In genomic region chr15:53675832-53676231, GRCh38 we compare ENCODE assay signal across 22 cellular contexts.
DNase-seq lines count a peak whose midpoint lies in the region; TF ChIP-seq lines count a peak whose summit lies in the region.
"Had no signal": no experiment of that assay in that cellular context is flagged by ENCODE, and none has a peak within 500 bp of the region (broad histone marks: within the 10 kb centered on the region; RNA-seq: fewer than 3 reads in every experiment).

No MANE protein-coding gene starts in this region.

- peaks cover 0 to 9% (median 3%) of the 10 kb centered on the region in 7 donors for H3K9me3 Mint-ChIP-seq in CD14-positive monocyte
- H3K9me3 Mint-ChIP-seq: GM23338 had no signal

- H3K36me3 Mint-ChIP-seq in CD14-positive monocyte = no peaks in the 10 kb centered on the region
- H3K36me3 Mint-ChIP-seq: CD4-positive, CD25-positive, alpha-beta regulatory T cell; IgD-negative memory B cell had no signal

- DNase-seq in NCI-H345 (lab: John Stamatoyannopoulos, UW) = peak; percentile 7
- no peak for DNase-seq in NCI-H345 treated with DMSO at 0.1 percent for 48 hours (lab: John Stamatoyannopoulos, UW; ENCODE audit: unreplicated experiment)
- peak; percentile 48 for DNase-seq in DMS153 treated with DMSO at 0.1 percent for 48 hours (lab: John Stamatoyannopoulos, UW; ENCODE audit: unreplicated experiment)
- DNase-seq in NCI-H69 (lab: John Stamatoyannopoulos, UW) = peak; percentile 68
- DNase-seq in CD14-positive monocyte (ENCODE audit: low spot score) = no peak
- DNase-seq in iPS-NIHi11 (ENCODE audit: low spot score) = no peak
- no peak for DNase-seq in cortex of kidney (lab: John Stamatoyannopoulos, UW)
- DNase-seq: CD4-positive, CD25-positive, alpha-beta regulatory T cell; COR-L47; DMS 273 treated with DMSO at 0.1 percent for 48 hours; GDM1; MV-4-11; NCI-H1105 treated with DMSO at 0.1 percent for 48 hours; NCI-H1694; NCI-H2081; NCI-H446; NCI-H748 treated with DMSO at 0.1 percent for 48 hours; SIG-M5; SK-N-SH had no signal

- H3K4me1 Mint-ChIP-seq in CD14-positive monocyte = no peaks in the 10 kb centered on the region
- H3K4me1 Mint-ChIP-seq: B cell; CD4-positive, CD25-positive, alpha-beta regulatory T cell had no signal

- no peak overlapping the region for H3K27ac Mint-ChIP-seq in CD14-positive monocyte
- H3K27ac Mint-ChIP-seq: B cell; CD4-positive, CD25-positive, alpha-beta regulatory T cell; GM23338; IgD-negative memory B cell had no signal

- no peak overlapping the region for H3K4me3 Mint-ChIP-seq in CD14-positive monocyte
- H3K4me3 Mint-ChIP-seq: B cell; CD4-positive, CD25-positive, alpha-beta regulatory T cell; GM23338; IgD-negative memory B cell had no signal

- intact Hi-C loops in CD14-positive monocyte (cut with micrococcal nuclease) = no loop called here

- TF ChIP-seq CTCF in CD14-positive monocyte (IDR thresholded peaks at IDR 0.05) = no peak

- H3K27me3 Mint-ChIP-seq in CD14-positive monocyte (ENCODE audit: low read depth in 3 of 3) = peaks cover 0 to 2% (median 1%) of the 10 kb centered on the region in 3 donors
- H3K27me3 Mint-ChIP-seq: B cell; CD4-positive, CD25-positive, alpha-beta regulatory T cell; IgD-negative memory B cell had no signal

Comparison
In these comparisons a context has a peak if more than half of its experiments do, and no peak if none do; other contexts are left out.
1. DNase-seq: peak in NCI-H345 (single experiment), DMS153 treated with DMSO at 0.1 percent for 48 hours (single experiment) and NCI-H69 (single experiment); none in NCI-H345 treated with DMSO at 0.1 percent for 48 hours (single experiment), CD14-positive monocyte (single experiment), iPS-NIHi11 (single experiment) and cortex of kidney (single experiment).